Comparison of ENCODE assay signal across 11 cellular contexts in genomic region chr6:3987576-3987975, GRCh38.
"Had no signal": no experiment of that assay in that cellular context is flagged by ENCODE, and none has a peak within 500 bp of the region (broad histone marks: within the 10 kb centered on the region; RNA-seq: fewer than 3 reads in every experiment).

No MANE protein-coding gene starts in this region.

- H3K4me3 Mint-ChIP-seq: naive thymus-derived CD8-positive, alpha-beta T cell had no signal

- DNase-seq: activated CD4-positive, alpha-beta T cell treated with anti-CD3 and anti-CD28 coated beads for 1 hour; activated CD4-positive, alpha-beta T cell treated with anti-CD3 and anti-CD28 coated beads, Interleukin-2, amount 50 U/mL, for 4 hours; activated naive CD4-positive, alpha-beta T cell treated with Interleukin-2 at 50 U/mL for 16 hours; activated T-cell treated with anti-CD3 and anti-CD28 coated beads for 4 hours; anterior cingulate cortex; cerebellar nuclear complex; naive thymus-derived CD8-positive, alpha-beta T cell; occipital lobe; spleen; stomach had no signal

- ATAC-seq: naive thymus-derived CD8-positive, alpha-beta T cell; sciatic nerve had no signal

- H3K9me3 Mint-ChIP-seq: naive thymus-derived CD8-positive, alpha-beta T cell had no signal

- H3K27me3 Mint-ChIP-seq: naive thymus-derived CD8-positive, alpha-beta T cell had no signal
